In the genomic region with DNA sequence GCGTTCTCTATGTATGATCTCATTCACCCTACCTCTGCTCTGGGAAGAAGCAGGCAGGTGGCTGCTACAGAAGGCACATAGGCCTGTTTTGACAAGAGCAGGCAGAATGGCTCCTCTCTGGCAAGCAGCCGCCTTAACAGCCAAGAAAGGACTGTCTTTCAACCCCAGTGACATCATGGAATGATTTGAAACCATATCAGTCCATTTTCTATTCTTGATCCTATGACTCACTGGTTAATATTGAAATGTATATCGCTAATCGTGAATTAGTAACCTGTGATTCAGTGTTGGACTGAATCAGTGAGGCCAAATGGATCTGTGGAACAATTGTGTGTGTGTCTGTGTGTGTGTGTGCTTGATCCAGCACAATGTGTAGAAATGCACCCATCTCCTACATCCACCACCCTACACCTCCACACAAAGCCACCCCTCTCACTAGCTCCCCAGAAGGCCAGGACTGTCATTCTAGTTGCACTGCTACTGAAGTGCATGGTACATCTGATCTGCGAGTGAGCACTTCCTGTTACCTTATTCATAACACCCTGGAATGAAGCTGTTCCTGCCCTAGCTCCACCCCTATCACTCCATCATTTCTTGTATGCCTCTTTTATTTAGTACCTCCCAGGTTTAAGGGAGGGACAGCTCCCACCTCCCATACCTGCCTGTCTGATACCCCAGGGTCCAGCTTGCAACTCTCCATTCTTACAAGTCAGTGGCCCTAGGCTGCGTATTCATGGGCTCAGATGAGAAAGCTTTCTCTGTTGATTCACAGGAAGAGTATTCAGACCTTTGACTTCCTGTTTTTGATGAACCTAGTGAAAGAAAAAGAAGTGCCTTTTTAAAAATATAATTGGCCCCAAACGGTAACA, we compare ENCODE assay signal across 8 cellular contexts.
DNase-seq lines count a peak whose midpoint lies in the region; ATAC-seq, FAIRE-seq and TF ChIP-seq lines count a peak whose summit lies in the region.

No MANE protein-coding gene starts in this region.

- H3K9me3 ChIP-seq in skeletal muscle satellite cell (replicated peaks; ENCODE audit: low read length) (no peaks in the 10 kb centered on the region), MM.1S (replicated peaks; ENCODE audit: insufficient read depth, low read length) (no peaks in the 10 kb centered on the region)

- peak; percentile 87 for FAIRE-seq in GM19239 (lab: Jason Lieb, UNC)

- H3K27ac ChIP-seq in RWPE1 (peak overlapping the region; percentile 89), MM.1S (ENCODE audit: low read length) (no peak overlapping the region)

- no peaks in the 10 kb centered on the region for H3K27me3 Mint-ChIP-seq in central memory CD8-positive, alpha-beta T cell

- H3K9ac ChIP-seq in skeletal muscle satellite cell (ENCODE audit: low read depth, low read length) (no peak overlapping the region), MM.1S (ENCODE audit: low read length) (no peak overlapping the region)

- no peaks in the 10 kb centered on the region for H3K9me2 ChIP-seq in MM.1S (replicated peaks; ENCODE audit: insufficient read depth, low read length)

- H2AFZ ChIP-seq in MM.1S (ENCODE audit: low read length): no peak overlapping the region; the same call in 1 of the 2 replicates

- DNase-seq in GM19239 (ENCODE audit: insufficient read length, low spot score) (no peak), RWPE1 (ENCODE audit: low spot score) (peak; percentile 83), NCI-H1417 treated with DMSO at 0.1 percent for 48 hours (lab: John Stamatoyannopoulos, UW) (no peak), MM.1S (no peak)
- no peak for DNase-seq in central memory CD8-positive, alpha-beta T cell (ENCODE audit: low spot score in 2 of 2)

- POLR2A ChIA-PET in RWPE1 (lab: Yijun Ruan, JAX; ENCODE audit: low non-redundant PET): no interaction called here

- H3K36me3 ChIP-seq in skeletal muscle satellite cell (ENCODE audit: insufficient read depth, low read length) (no peaks in the 10 kb centered on the region), MM.1S (replicated peaks; ENCODE audit: insufficient read depth, low read length) (no peaks in the 10 kb centered on the region)

- CTCF ChIA-PET in RWPE1 (lab: Yijun Ruan, JAX): interaction anchor here (1.0 kb wide), 1 partner anchor 32 kb away, joined by 7 read pairs; no protein-coding TSS in a partner anchor

- peaks cover 43% of the 10 kb centered on the region for H3K4me1 Mint-ChIP-seq in central memory CD8-positive, alpha-beta T cell

- no peak for TF ChIP-seq CTCF in RWPE1 (conservative IDR thresholded peaks at IDR 0.05; ENCODE audit: low read depth)
- no peak for TF ChIP-seq CTCF in MM.1S (IDR thresholded peaks at IDR 0.05; ENCODE audit: low read length)

- H3K27me3 ChIP-seq in skeletal muscle satellite cell (ENCODE audit: control insufficient read depth, insufficient read depth, low read length) (no peaks in the 10 kb centered on the region), MM.1S (replicated peaks; ENCODE audit: insufficient read depth, low read length) (no peaks in the 10 kb centered on the region)

- H3K4me1 ChIP-seq in skeletal muscle satellite cell (ENCODE audit: control insufficient read depth, insufficient read depth, low read length) (peaks cover 19% of the 10 kb centered on the region), MM.1S (ENCODE audit: low read length) (peaks cover 31% of the 10 kb centered on the region)

- peak overlapping the region; percentile 93 for H3K27ac Mint-ChIP-seq in central memory CD8-positive, alpha-beta T cell (ENCODE audit: low read depth)

- H4K20me1 ChIP-seq in MM.1S (ENCODE audit: insufficient read depth, low read length): no peaks in the 10 kb centered on the region

- peaks cover 7% of the 10 kb centered on the region; the same call in 1 of the 2 replicates for H3F3A ChIP-seq in MM.1S (ENCODE audit: insufficient read depth, low read length)

- H3K4me2 ChIP-seq in skeletal muscle satellite cell (ENCODE audit: low read length): peak overlapping the region; percentile 7
- no peak overlapping the region for H3K4me2 ChIP-seq in MM.1S (ENCODE audit: low read depth, low read length)

- H3K4me3 ChIP-seq in skeletal muscle satellite cell (ENCODE audit: low read length): no peak overlapping the region
- no peak overlapping the region for H3K4me3 ChIP-seq in MM.1S (ENCODE audit: low read length)

- H3K4me3 Mint-ChIP-seq in central memory CD8-positive, alpha-beta T cell: peak overlapping the region; percentile 50

- no peaks in the 10 kb centered on the region for H3K36me3 Mint-ChIP-seq in central memory CD8-positive, alpha-beta T cell (ENCODE audit: insufficient read depth)

- no peaks in the 10 kb centered on the region for H3K9me3 Mint-ChIP-seq in central memory CD8-positive, alpha-beta T cell

- ATAC-seq in HG02973 (IDR thresholded peaks at IDR 0.05; ENCODE audit: unreplicated experiment): peak; percentile 54
- ATAC-seq in central memory CD8-positive, alpha-beta T cell (replicated peaks; ENCODE audit: extremely low read depth, poor library complexity, severe bottlenecking): peak; percentile 86
- ATAC-seq in HG03439 (IDR thresholded peaks at IDR 0.05; ENCODE audit: unreplicated experiment): no peak

- H3K79me2 ChIP-seq in MM.1S (ENCODE audit: low read length): no peaks in the 10 kb centered on the region
